ENCODE assay signal across 23 cellular contexts in genomic region chr1:222757673-222758268, GRCh38. TPM values are rescaled to one million over a fixed set of nuclear protein-coding genes. Genes with fewer than 3 reads are reported as not detected.
DNase-seq lines count a peak whose midpoint lies in the region; ATAC-seq and TF ChIP-seq lines count a peak whose summit lies in the region.
"Had no signal": no experiment of that assay in that cellular context is flagged by ENCODE, and none has a peak within 500 bp of the region (broad histone marks: within the 10 kb centered on the region; RNA-seq: fewer than 3 reads in every experiment).

No MANE protein-coding gene starts in this region.

- H3K4me2 ChIP-seq in neural progenitor cell: no peak overlapping the region

- peaks cover 6% of the 10 kb centered on the region for H3K4me1 Mint-ChIP-seq in neural progenitor cell
- H3K4me1 Mint-ChIP-seq in activated T-cell treated with anti-CD3 and anti-CD28 coated beads, Interleukin-2, amount 50 U/mL, for 72 hours (ENCODE audit: low read depth): no peaks in the 10 kb centered on the region
- H3K4me1 Mint-ChIP-seq: activated naive CD4-positive, alpha-beta T cell treated with anti-CD3 and anti-CD28 coated beads, Interleukin-2, amount 50 U/mL, for 24 hours; WTC11 had no signal

- H3K9me3 ChIP-seq in neural progenitor cell (ENCODE audit: low read depth): no peaks in the 10 kb centered on the region
- no peaks in the 10 kb centered on the region for H3K9me3 ChIP-seq in upper lobe of right lung
- H3K9me3 ChIP-seq: gastrocnemius medialis, HAP-1, left lung had no signal

- TF ChIP-seq CTCF in fibroblast of villous mesenchyme (IDR thresholded peaks at IDR 0.05; ENCODE audit: insufficient read depth, low read depth, low read length): no peak
- TF ChIP-seq CTCF in neural progenitor cell (IDR thresholded peaks at IDR 0.05): no peak
- TF ChIP-seq CTCF in upper lobe of right lung (IDR thresholded peaks at IDR 0.05): no peak

- no peak overlapping the region for H3K9ac ChIP-seq in neural progenitor cell

- no peak overlapping the region for H3K27ac Mint-ChIP-seq in neural progenitor cell
- no peak overlapping the region for H3K27ac Mint-ChIP-seq in activated T-cell treated with anti-CD3 and anti-CD28 coated beads, Interleukin-2, amount 50 U/mL, for 72 hours
- H3K27ac Mint-ChIP-seq: activated naive CD4-positive, alpha-beta T cell treated with anti-CD3 and anti-CD28 coated beads, Interleukin-2, amount 50 U/mL, for 24 hours; activated T-helper 1 cell treated with anti-CD3 and anti-CD28 coated beads, Interleukin-12 subunit alpha, Interleukin-12 subunit beta, Interleukin-2, Interleukin-4 antibody, amounts not matched to agents 30 ng/mL and 10 ng/mL and 1 ng/mL, durations not matched to agents 14 hours and 24 hours and 36 hours; CD4-positive, alpha-beta T cell; WTC11 had no signal

- H3F3A ChIP-seq in neural progenitor cell (ENCODE audit: low read depth): no peaks in the 10 kb centered on the region

- H3K9me3 Mint-ChIP-seq in neural progenitor cell: no peaks in the 10 kb centered on the region
- peaks cover 0 to 3% of the 10 kb centered on the region in 2 donors for H3K9me3 Mint-ChIP-seq in activated T-cell treated with anti-CD3 and anti-CD28 coated beads, Interleukin-2, amount 50 U/mL, for 72 hours
- H3K9me3 Mint-ChIP-seq: CD4-positive, alpha-beta T cell had no signal

- H3K4me3 ChIP-seq in fibroblast of villous mesenchyme (ENCODE audit: low read depth, low read length) (no peak overlapping the region), neural progenitor cell (no peak overlapping the region), upper lobe of right lung (no peak overlapping the region)
- H3K4me3 ChIP-seq: gastrocnemius medialis, HAP-1, left lung, skin epidermis had no signal

- no peaks in the 10 kb centered on the region for H4K20me1 ChIP-seq in neural progenitor cell (ENCODE audit: low read depth)

- H3K4me1 ChIP-seq in neural progenitor cell (peaks cover 8% of the 10 kb centered on the region), upper lobe of right lung (no peaks in the 10 kb centered on the region)
- H3K4me1 ChIP-seq: gastrocnemius medialis, HAP-1, left lung had no signal

- H3K4me3 Mint-ChIP-seq in neural progenitor cell: no peak overlapping the region
- no peak overlapping the region for H3K4me3 Mint-ChIP-seq in activated T-cell treated with anti-CD3 and anti-CD28 coated beads, Interleukin-2, amount 50 U/mL, for 72 hours
- H3K4me3 Mint-ChIP-seq: activated naive CD4-positive, alpha-beta T cell treated with anti-CD3 and anti-CD28 coated beads, Interleukin-2, amount 50 U/mL, for 24 hours; activated T-helper 1 cell treated with anti-CD3 and anti-CD28 coated beads, Interleukin-12 subunit alpha, Interleukin-12 subunit beta, Interleukin-2, Interleukin-4 antibody, amounts not matched to agents 30 ng/mL and 10 ng/mL and 1 ng/mL, durations not matched to agents 14 hours and 24 hours and 36 hours; CD4-positive, alpha-beta T cell; WTC11 had no signal

- no peaks in the 10 kb centered on the region for H3K36me3 ChIP-seq in neural progenitor cell
- H3K36me3 ChIP-seq in upper lobe of right lung: no peaks in the 10 kb centered on the region
- H3K36me3 ChIP-seq: gastrocnemius medialis, HAP-1, left lung had no signal

- ATAC-seq in upper lobe of right lung: peak; percentile 28
- no peak for ATAC-seq in activated T-cell treated with anti-CD3 and anti-CD28 coated beads, Interleukin-2, amount 50 U/mL, for 72 hours (replicated peaks in 1 of 2)
- ATAC-seq: left lung, WTC11 had no signal

- H3K27me3 ChIP-seq in neural progenitor cell (no peaks in the 10 kb centered on the region), upper lobe of right lung (no peaks in the 10 kb centered on the region)
- H3K27me3 ChIP-seq: gastrocnemius medialis, left lung had no signal

- no peaks in the 10 kb centered on the region for H3K36me3 Mint-ChIP-seq in neural progenitor cell
- no peaks in the 10 kb centered on the region for H3K36me3 Mint-ChIP-seq in activated T-cell treated with anti-CD3 and anti-CD28 coated beads, Interleukin-2, amount 50 U/mL, for 72 hours (ENCODE audit: insufficient read depth in 2 of 2)
- H3K36me3 Mint-ChIP-seq: WTC11 had no signal

- peaks cover 2% of the 10 kb centered on the region for H3K27me3 Mint-ChIP-seq in neural progenitor cell (ENCODE audit: insufficient read depth, low read depth)
- H3K27me3 Mint-ChIP-seq in activated T-cell treated with anti-CD3 and anti-CD28 coated beads, Interleukin-2, amount 50 U/mL, for 72 hours (ENCODE audit: low read depth): no peaks in the 10 kb centered on the region

- H2AFZ ChIP-seq in neural progenitor cell (replicated peaks): no peak overlapping the region

- intact Hi-C loops in upper lobe of right lung (cut with DNase I): no loop called here

- DNase-seq in astrocyte of the hippocampus (ENCODE audit: low read depth, low spot score) (peak; percentile 10), fibroblast of villous mesenchyme (ENCODE audit: low read depth) (peak; percentile 64), neural progenitor cell (ENCODE audit: low spot score) (peak; percentile 29), upper lobe of right lung (no peak), T-helper 2 cell (no peak), SW480 (ENCODE audit: low spot score) (no peak)
- no peak for DNase-seq in activated T-cell treated with anti-CD3 and anti-CD28 coated beads, Interleukin-2, amount 50 U/mL, for 72 hours
- DNase-seq: CD4-positive, alpha-beta T cell; cerebellar nuclear complex; gastrocnemius medialis; left lung; NCI-H1092 treated with DMSO at 0.1 percent for 48 hours; NCI-H1930; NCI-H226; OCI-M1; stimulated activated CD4-positive, alpha-beta T cell treated with anti-CD3 and anti-CD28 coated beads, Interleukin-1b, Interleukin-23, amount 100 ng/mL, for 48 hours had no signal

- H3K27ac ChIP-seq in neural progenitor cell (no peak overlapping the region), upper lobe of right lung (peak overlapping the region; percentile 12)
- H3K27ac ChIP-seq: gastrocnemius medialis, left lung, skin epidermis had no signal

- no peaks in the 10 kb centered on the region for H3K79me2 ChIP-seq in neural progenitor cell (ENCODE audit: low read depth)

RNA-seq across cellular contexts. Expression of gene FAM177B, which starts 20.8 kb away (rescaled TPM):
- total RNA-seq in fibroblast of villous mesenchyme (not detected in 2 replicates), neural progenitor cell (ENCODE audit: low replicate concordance) (not detected in 2 replicates), upper lobe of right lung (0.20 TPM)
- not detected for total RNA-seq in activated T-cell treated with anti-CD3 and anti-CD28 coated beads, Interleukin-2, amount 50 U/mL, for 72 hours
- total RNA-seq: CD4-positive, alpha-beta T cell; left lung; LHCN-M2; posterior vena cava; WTC11 had no signal

RNA-seq across cellular contexts. Expression of gene BROX, which starts 45.4 kb away (rescaled TPM):
- total RNA-seq in fibroblast of villous mesenchyme: 72.2 and 92.0 TPM in 2 replicates
- 48.5 and 74.7 TPM in 2 replicates for total RNA-seq in neural progenitor cell (ENCODE audit: low replicate concordance)
- total RNA-seq in upper lobe of right lung: 44.2 TPM
- total RNA-seq in activated T-cell treated with anti-CD3 and anti-CD28 coated beads, Interleukin-2, amount 50 U/mL, for 72 hours: 10 to 100 TPM; 42.8 to 45.4 TPM

RNA-seq across cellular contexts. Expression of gene AIDA, which starts 45.5 kb away (rescaled TPM):
- total RNA-seq in fibroblast of villous mesenchyme (39.3 and 48.4 TPM in 2 replicates), neural progenitor cell (ENCODE audit: low replicate concordance) (52.1 and 75.2 TPM in 2 replicates), upper lobe of right lung (91.3 TPM)
- 10 to 100 TPM; 49.5 to 57.1 TPM for total RNA-seq in activated T-cell treated with anti-CD3 and anti-CD28 coated beads, Interleukin-2, amount 50 U/mL, for 72 hours

RNA-seq across cellular contexts. Expression of gene DISP1, which starts 57.1 kb away (rescaled TPM):
- total RNA-seq in fibroblast of villous mesenchyme (3.5 and 4.2 TPM in 2 replicates), neural progenitor cell (ENCODE audit: low replicate concordance) (6.5 and 9.2 TPM in 2 replicates), upper lobe of right lung (22.9 TPM)
- 1 to 10 TPM; 2.4 to 3.3 TPM for total RNA-seq in activated T-cell treated with anti-CD3 and anti-CD28 coated beads, Interleukin-2, amount 50 U/mL, for 72 hours

Comparison
In these comparisons a context has a peak if more than half of its experiments do, and no peak if none do; other contexts are left out.
1. DNase-seq: peak in astrocyte of the hippocampus (single experiment), fibroblast of villous mesenchyme (single experiment) and neural progenitor cell (single experiment); none in upper lobe of right lung (single experiment), T-helper 2 cell (0 of 5), SW480 (single experiment) and activated T-cell treated with anti-CD3 and anti-CD28 coated beads, Interleukin-2, amount 50 U/mL, for 72 hours (0 of 2).